ENCODE assay signal across 8 cellular contexts in genomic region chr2:23940976-23941605, GRCh38. TPM values are rescaled to one million over a fixed set of nuclear protein-coding genes. Genes with fewer than 3 reads are reported as not detected.
DNase-seq lines count a peak whose midpoint lies in the region; ATAC-seq and TF ChIP-seq lines count a peak whose summit lies in the region.

No MANE protein-coding gene starts in this region.

- no peak for TF ChIP-seq CTCF in Caco-2 (IDR thresholded peaks at IDR 0.05; ENCODE audit: insufficient read depth in 1 of 2, low read depth in 1 of 2, low read length in 1 of 2, severe bottlenecking in 1 of 2, unreplicated experiment in 1 of 2)
- TF ChIP-seq CTCF in ascending aorta (IDR thresholded peaks at IDR 0.05) = no peak
- TF ChIP-seq CTCF in spleen (IDR thresholded peaks at IDR 0.05 in 8 of 11, conservative IDR thresholded peaks at IDR 0.05 in 3 of 11) = no peak

- H3K9me2 ChIP-seq in Karpas-422 (replicated peaks; ENCODE audit: insufficient read depth, low read length) = no peaks in the 10 kb centered on the region

- H3K4me3 ChIP-seq in Caco-2 (ENCODE audit: low read depth, low read length) = peak overlapping the region; percentile 56
- peak overlapping the region; percentile 81 for H3K4me3 ChIP-seq in Karpas-422 (ENCODE audit: low read length)
- H3K4me3 ChIP-seq in ascending aorta = peak overlapping the region; percentile 92 to 98
- H3K4me3 ChIP-seq in iPS-20b (ENCODE audit: low read length) = peak overlapping the region; percentile 96
- peak overlapping the region; percentile 73 to 89 (median 77) for H3K4me3 ChIP-seq in spleen

- H3K9me3 ChIP-seq in Caco-2 = no peaks in the 10 kb centered on the region
- H3K9me3 ChIP-seq in Karpas-422 (ENCODE audit: low read length) = no peaks in the 10 kb centered on the region
- H3K9me3 ChIP-seq in ascending aorta = no peaks in the 10 kb centered on the region
- H3K9me3 ChIP-seq in iPS-20b (ENCODE audit: insufficient read depth, low read depth, low read length) = no peaks in the 10 kb centered on the region
- H3K9me3 ChIP-seq in spleen = no peaks in the 10 kb centered on the region

- peak overlapping the region; percentile 87 for H3K9ac ChIP-seq in Karpas-422 (ENCODE audit: low read length)
- peak overlapping the region; percentile 88 for H3K9ac ChIP-seq in iPS-20b (ENCODE audit: low read depth, low read length)

- peaks cover 18% of the 10 kb centered on the region for H3K4me1 Mint-ChIP-seq in Caco-2 (ENCODE audit: low read depth, unreplicated experiment)

- H3K27me3 Mint-ChIP-seq in Caco-2 (ENCODE audit: insufficient read depth, unreplicated experiment) = no peaks in the 10 kb centered on the region

- H3K36me3 ChIP-seq in Caco-2 (ENCODE audit: control insufficient read depth, insufficient read depth, low read length) (no peaks in the 10 kb centered on the region), Karpas-422 (ENCODE audit: insufficient read depth, low read length) (no peaks in the 10 kb centered on the region), ascending aorta (no peaks in the 10 kb centered on the region), iPS-20b (ENCODE audit: insufficient read depth, low read depth, low read length) (no peaks in the 10 kb centered on the region), spleen (no peaks in the 10 kb centered on the region)

- H2AFZ ChIP-seq in Karpas-422 (ENCODE audit: low read length) = peak overlapping the region; percentile 26; the same call in 1 of the 2 replicates

- BruUV-seq in Caco-2 (replicated peaks; lab: Mats Ljungman, UMichigan) = TSS peak; percentile 72

- H3K4me1 ChIP-seq in Caco-2 = peaks cover 5% of the 10 kb centered on the region
- peaks cover 27% of the 10 kb centered on the region for H3K4me1 ChIP-seq in Karpas-422 (ENCODE audit: low read length)
- H3K4me1 ChIP-seq in ascending aorta = peaks cover 0 to 3% of the 10 kb centered on the region in 2 donors
- peaks cover 3% of the 10 kb centered on the region for H3K4me1 ChIP-seq in iPS-20b (ENCODE audit: insufficient read depth, low read length)
- peaks cover 6 to 29% (median 22%) of the 10 kb centered on the region in 6 donors for H3K4me1 ChIP-seq in spleen

- peak overlapping the region; percentile 76 for H3K4me3 Mint-ChIP-seq in Caco-2 (ENCODE audit: unreplicated experiment)

- no peak for ATAC-seq in GM19351 (IDR thresholded peaks at IDR 0.05; ENCODE audit: unreplicated experiment)
- no peak for ATAC-seq in HG02840 (IDR thresholded peaks at IDR 0.05; ENCODE audit: low FRiP score, unreplicated experiment)

- H3K27me3 ChIP-seq in Caco-2 (replicated peaks; ENCODE audit: control insufficient read depth, insufficient read depth, low read length) = no peaks in the 10 kb centered on the region
- H3K27me3 ChIP-seq in Karpas-422 (ENCODE audit: low read length) = no peaks in the 10 kb centered on the region
- H3K27me3 ChIP-seq in ascending aorta = no peaks in the 10 kb centered on the region
- H3K27me3 ChIP-seq in iPS-20b (ENCODE audit: insufficient read depth, low read length) = no peaks in the 10 kb centered on the region; the same call in 1 of the 2 replicates
- no peaks in the 10 kb centered on the region for H3K27me3 ChIP-seq in spleen (replicated peaks in 1 of 7)

- peak overlapping the region; percentile 36 for H3K27ac Mint-ChIP-seq in Caco-2 (ENCODE audit: unreplicated experiment)

- no peak for TF ChIP-seq POLR2A in spleen (IDR thresholded peaks at IDR 0.05)

- peak overlapping the region; percentile 95 for H3K4me2 ChIP-seq in Karpas-422 (ENCODE audit: low read depth, low read length, poor library complexity, severe bottlenecking)

- H3K27ac ChIP-seq in Karpas-422 (ENCODE audit: low read length) (peak overlapping the region; percentile 45), ascending aorta (peak overlapping the region; percentile 83 to 94), iPS-20b (ENCODE audit: low read length) (peak overlapping the region; percentile 36), spleen (peak overlapping the region; percentile 73 to 96 (median 93))

- intact Hi-C loops in Caco-2 (cut with micrococcal nuclease; ENCODE audit: unreplicated experiment) (loop anchor here (1.0 to 2.0 kb wide), 4 partner anchors 14 to 144 kb away; partner anchors contain the start of genes ATAD2B, SF3B6 and TP53I3), ascending aorta (cut with DNase I) (loop anchor here (1.0 kb wide), 1 partner anchor 14 kb away; the partner anchor contains the start of gene ATAD2B), spleen (cut with DNase I; ENCODE audit: low total_unique reads) (no loop called here)

- H3K9me3 Mint-ChIP-seq in Caco-2 (ENCODE audit: unreplicated experiment) = no peaks in the 10 kb centered on the region

- POLR2A ChIA-PET in Caco-2 (lab: Charles Lee) = interaction anchor here (0.6 to 2.3 kb wide), 5 partner anchors 14 to 136 kb away, joined by 3 to 40 read pairs (median 4); partner anchors contain the start of genes ATAD2B, SF3B6 and WDCP

- no peak for DNase-seq in Caco-2
- peak; percentile 59 for DNase-seq in Karpas-422
- DNase-seq in ascending aorta (ENCODE audit: low spot score in 2 of 2) = no peak
- DNase-seq in spleen = no peak
- DNase-seq in effector CD8-positive, alpha-beta T cell (lab: John Stamatoyannopoulos, UW) = no peak

- peaks cover 21% of the 10 kb centered on the region for H3K36me3 Mint-ChIP-seq in Caco-2 (ENCODE audit: insufficient read depth, unreplicated experiment)

- no peaks in the 10 kb centered on the region for H4K20me1 ChIP-seq in Karpas-422 (ENCODE audit: insufficient read depth, low read depth, low read length)

- CTCF ChIA-PET in Caco-2 (lab: Charles Lee) = interaction anchor here (0.9 to 1.2 kb wide), 4 partner anchors 14 to 181 kb away, joined by 3 to 7 read pairs (median 3); partner anchors contain the start of gene ATAD2B

- peaks cover 54% of the 10 kb centered on the region for H3K79me2 ChIP-seq in Karpas-422 (ENCODE audit: low read length)

- 5 to 6% (median 5%) methylated on average over 15 of the region's 15 CpGs for WGBS in spleen, 5 donors

RNA-seq across cellular contexts. Expression of gene UBXN2A, which starts 0.8 kb away (rescaled TPM):
- 21.6 and 22.0 TPM in 2 replicates for total RNA-seq in Caco-2 (2022)
- total RNA-seq in Karpas-422 (2014; rRNA removed; shearing (Covaris generic); ENCODE audit: low replicate concordance) = 11.0 and 12.0 TPM in 2 replicates
- 3.0 TPM for total RNA-seq in ascending aorta
- total RNA-seq in spleen = 10 to 100 TPM in 1 of 7 donors, 1 to 10 TPM in 6; 8.2 to 12.4 (median 9.2) TPM
- 1 to 10 TPM; 4.3 to 6.6 (median 4.4) TPM for polyA plus RNA-seq in spleen

RNA-seq across cellular contexts. Expression of gene ATAD2B, which starts 14.2 kb away (rescaled TPM):
- 28.9 and 32.1 TPM in 2 replicates for total RNA-seq in Caco-2 (2022)
- total RNA-seq in Karpas-422 (2014; rRNA removed; shearing (Covaris generic); ENCODE audit: low replicate concordance) = 17.1 and 34.5 TPM in 2 replicates
- 8.4 TPM for total RNA-seq in ascending aorta
- 10 to 100 TPM; 33.4 to 61.2 (median 37.9) TPM for total RNA-seq in spleen
- polyA plus RNA-seq in spleen = 1 to 10 TPM; 4.4 to 4.8 (median 4.5) TPM

Comparison
In these comparisons a context has a peak if more than half of its experiments do, and no peak if none do; other contexts are left out.
1. H3K27ac ChIP-seq: peak in every context shown above with its lines; median percentile 93 in spleen; 88 in ascending aorta; 45 in Karpas-422; 36 in iPS-20b.